Comparison of ENCODE assay signal across 1 cellular context in the genomic region with DNA sequence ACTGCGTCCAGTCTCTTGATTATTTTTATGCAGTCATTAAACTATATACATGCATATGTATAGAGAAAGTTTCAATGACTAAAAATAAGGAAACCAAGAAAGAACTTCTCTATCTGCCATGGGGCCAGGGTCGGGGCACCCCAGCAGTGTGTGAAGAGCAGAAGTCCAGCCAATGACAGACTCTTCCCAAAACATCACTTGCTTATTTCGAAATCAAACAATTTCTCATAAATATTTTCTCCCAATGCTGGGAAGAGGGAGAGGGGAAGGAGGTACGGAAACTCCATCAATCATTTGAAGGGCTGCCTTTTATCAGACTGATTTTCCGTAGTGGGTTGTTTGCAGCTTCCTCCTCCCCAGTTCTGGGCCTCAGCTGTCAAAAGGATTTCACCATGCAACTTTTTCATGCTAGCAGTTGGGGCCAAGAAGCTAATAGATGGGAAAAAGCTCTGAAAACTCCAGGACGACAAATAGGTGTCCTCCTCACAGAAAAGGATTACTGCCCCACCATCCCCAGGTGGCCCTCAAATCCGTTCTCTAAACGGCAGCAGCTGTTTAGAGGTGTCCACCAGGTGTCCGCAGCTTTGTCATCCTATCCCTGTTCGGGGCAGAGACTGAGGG.
TF ChIP-seq lines count a peak whose summit lies in the region.

No MANE protein-coding gene starts in this region.

TF ChIP-seq in K562, 482 proteins besides CTCF, POLR2A, EP300 and RAD21 (continued from another document):
- TF ChIP-seq, protein P1, sequence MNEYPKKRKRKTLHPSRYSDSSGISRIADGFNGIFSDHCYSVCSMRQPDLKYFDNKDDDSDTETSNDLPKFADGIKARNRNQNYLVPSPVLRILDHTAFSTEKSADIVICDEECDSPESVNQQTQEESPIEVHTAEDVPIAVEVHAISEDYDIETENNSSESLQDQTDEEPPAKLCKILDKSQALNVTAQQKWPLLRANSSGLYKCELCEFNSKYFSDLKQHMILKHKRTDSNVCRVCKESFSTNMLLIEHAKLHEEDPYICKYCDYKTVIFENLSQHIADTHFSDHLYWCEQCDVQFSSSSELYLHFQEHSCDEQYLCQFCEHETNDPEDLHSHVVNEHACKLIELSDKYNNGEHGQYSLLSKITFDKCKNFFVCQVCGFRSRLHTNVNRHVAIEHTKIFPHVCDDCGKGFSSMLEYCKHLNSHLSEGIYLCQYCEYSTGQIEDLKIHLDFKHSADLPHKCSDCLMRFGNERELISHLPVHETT (CRISPR knock-in tag; conservative IDR thresholded peaks at IDR 0.05 in 1 of 2, IDR thresholded peaks at IDR 0.05 in 1 of 2) = no peak
- TF ChIP-seq MYBL2 (IDR thresholded peaks at IDR 0.05; ENCODE audit: low read depth) = no peak
- no peak for TF ChIP-seq MYBL2 (CRISPR knock-in tag; IDR thresholded peaks at IDR 0.05; ENCODE audit: borderline replicate concordance)
- no peak for TF ChIP-seq HNRNPH1 (optimal IDR thresholded peaks at IDR 0.05; ENCODE audit: low read depth, low read length)
- TF ChIP-seq FOS (IDR thresholded peaks at IDR 0.05; ENCODE audit: extremely low read depth, insufficient read length) = no peak
- TF ChIP-seq C11orf30 (IDR thresholded peaks at IDR 0.05; ENCODE audit: low read depth) = no peak
- TF ChIP-seq NFYB (IDR thresholded peaks at IDR 0.05; ENCODE audit: extremely low read depth, insufficient read length) = no peak
- TF ChIP-seq RBBP5 (IDR thresholded peaks at IDR 0.05; ENCODE audit: borderline replicate concordance, insufficient read depth, low read length, poor library complexity, severe bottlenecking) = peak; percentile 8
- TF ChIP-seq SMARCC2 (IDR thresholded peaks at IDR 0.05; ENCODE audit: low read depth) = no peak
- no peak for TF ChIP-seq TAF15 (IDR thresholded peaks at IDR 0.05; ENCODE audit: low read depth, low read length)
- TF ChIP-seq ATF1 (CRISPR knock-in tag; IDR thresholded peaks at IDR 0.05) = no peak
- 0 out of 2 replicates have a peak, but pooled peaks have one; percentile 42 for TF ChIP-seq ATF1 (tag; IDR thresholded peaks at IDR 0.05)
- TF ChIP-seq, protein P2, sequence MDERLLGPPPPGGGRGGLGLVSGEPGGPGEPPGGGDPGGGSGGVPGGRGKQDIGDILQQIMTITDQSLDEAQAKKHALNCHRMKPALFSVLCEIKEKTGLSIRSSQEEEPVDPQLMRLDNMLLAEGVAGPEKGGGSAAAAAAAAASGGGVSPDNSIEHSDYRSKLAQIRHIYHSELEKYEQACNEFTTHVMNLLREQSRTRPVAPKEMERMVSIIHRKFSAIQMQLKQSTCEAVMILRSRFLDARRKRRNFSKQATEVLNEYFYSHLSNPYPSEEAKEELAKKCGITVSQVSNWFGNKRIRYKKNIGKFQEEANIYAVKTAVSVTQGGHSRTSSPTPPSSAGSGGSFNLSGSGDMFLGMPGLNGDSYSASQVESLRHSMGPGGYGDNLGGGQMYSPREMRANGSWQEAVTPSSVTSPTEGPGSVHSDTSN (CRISPR knock-in tag; IDR thresholded peaks at IDR 0.05; ENCODE audit: low read depth) = no peak
- TF ChIP-seq, protein P2 (tag; conservative IDR thresholded peaks at IDR 0.05; ENCODE audit: low read depth) = peak; percentile 39
- no peak for TF ChIP-seq ZNF277 (CRISPR knock-in tag; IDR thresholded peaks at IDR 0.05; ENCODE audit: borderline replicate concordance)
- no peak for TF ChIP-seq FOXP1 (CRISPR knock-in tag; IDR thresholded peaks at IDR 0.05)
- peak; percentile 28; the same call in 1 of the 2 replicates for TF ChIP-seq NKRF (IDR thresholded peaks at IDR 0.05; ENCODE audit: borderline replicate concordance)
- TF ChIP-seq ZNF280B (CRISPR knock-in tag; IDR thresholded peaks at IDR 0.05) = no peak
- no peak for TF ChIP-seq HMGXB4 (CRISPR knock-in tag; IDR thresholded peaks at IDR 0.05)
- no peak for TF ChIP-seq FOXK2 (conservative IDR thresholded peaks at IDR 0.05 in 1 of 2, IDR thresholded peaks at IDR 0.05 in 1 of 2; ENCODE audit: low read depth in 2 of 2)
- no peak for TF ChIP-seq GATAD2B (IDR thresholded peaks at IDR 0.05; ENCODE audit: borderline replicate concordance)
- TF ChIP-seq KDM1A (IDR thresholded peaks at IDR 0.05) = 0 out of 4 replicates have a peak, but pooled peaks of 1 of the 2 experiments have one; percentile 14
- TF ChIP-seq ZFP30 (CRISPR knock-in tag; IDR thresholded peaks at IDR 0.05; ENCODE audit: borderline replicate concordance) = no peak
- no peak for TF ChIP-seq ZNF717 (CRISPR knock-in tag; IDR thresholded peaks at IDR 0.05)
- no peak for TF ChIP-seq PHTF2 (CRISPR knock-in tag; IDR thresholded peaks at IDR 0.05)
- TF ChIP-seq GTF2E2 (tag; IDR thresholded peaks at IDR 0.05) = no peak
- 0 out of 2 replicates have a peak, but pooled peaks have one; percentile 12 for TF ChIP-seq TCF3 (CRISPR knock-in tag; IDR thresholded peaks at IDR 0.05)
- TF ChIP-seq, protein P3, sequence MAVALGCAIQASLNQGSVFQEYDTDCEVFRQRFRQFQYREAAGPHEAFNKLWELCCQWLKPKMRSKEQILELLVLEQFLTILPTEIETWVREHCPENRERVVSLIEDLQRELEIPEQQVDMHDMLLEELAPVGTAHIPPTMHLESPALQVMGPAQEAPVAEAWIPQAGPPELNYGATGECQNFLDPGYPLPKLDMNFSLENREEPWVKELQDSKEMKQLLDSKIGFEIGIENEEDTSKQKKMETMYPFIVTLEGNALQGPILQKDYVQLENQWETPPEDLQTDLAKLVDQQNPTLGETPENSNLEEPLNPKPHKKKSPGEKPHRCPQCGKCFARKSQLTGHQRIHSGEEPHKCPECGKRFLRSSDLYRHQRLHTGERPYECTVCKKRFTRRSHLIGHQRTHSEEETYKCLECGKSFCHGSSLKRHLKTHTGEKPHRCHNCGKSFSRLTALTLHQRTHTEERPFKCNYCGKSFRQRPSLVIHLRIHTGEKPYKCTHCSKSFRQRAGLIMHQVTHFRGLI (CRISPR knock-in tag; IDR thresholded peaks at IDR 0.05) = no peak
- TF ChIP-seq KLF6 (CRISPR knock-in tag; IDR thresholded peaks at IDR 0.05; ENCODE audit: borderline replicate concordance) = no peak
- no peak for TF ChIP-seq KHSRP (IDR thresholded peaks at IDR 0.05)
